In the genomic region with DNA sequence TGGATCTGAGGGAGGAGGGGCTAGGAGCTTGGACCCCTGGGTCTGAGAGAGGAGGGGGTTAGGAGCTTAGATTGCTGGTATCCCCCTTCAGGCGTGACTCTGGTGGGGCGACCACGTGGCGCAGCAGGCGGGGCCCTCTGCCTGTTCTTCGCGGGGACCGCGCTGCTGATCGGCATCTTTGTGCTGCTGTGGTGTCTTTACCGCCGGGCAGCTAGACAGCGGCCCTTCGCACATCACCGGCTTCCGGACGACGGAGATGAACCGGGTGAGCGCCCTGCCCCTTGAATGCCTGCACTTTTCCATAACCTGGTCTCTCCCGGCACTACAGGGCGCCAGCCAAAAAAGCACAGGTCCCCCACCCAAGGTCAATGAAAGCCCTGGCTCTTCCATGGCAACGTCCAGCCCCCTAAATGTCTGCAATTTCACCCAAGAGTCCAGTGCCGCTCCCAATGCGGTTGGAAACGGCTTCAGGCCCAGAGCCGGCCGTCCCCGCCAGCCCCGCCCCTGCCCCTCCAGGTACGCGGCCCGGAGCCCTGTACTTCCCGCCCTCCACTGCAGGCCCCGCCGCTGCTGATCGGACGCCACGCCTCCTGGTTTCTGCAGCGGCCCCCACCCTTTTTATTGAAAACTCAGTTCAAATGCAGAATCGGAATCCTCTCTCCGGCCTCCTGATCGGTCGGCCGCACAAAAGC, we compare ENCODE assay signal across 9 cellular contexts. TPM values are rescaled to one million over a fixed set of nuclear protein-coding genes. Genes with fewer than 3 reads are reported as not detected.
DNase-seq lines count a peak whose midpoint lies in the region; ATAC-seq and TF ChIP-seq lines count a peak whose summit lies in the region.
"Had no signal": no experiment of that assay in that cellular context is flagged by ENCODE, and none has a peak within 500 bp of the region (broad histone marks: within the 10 kb centered on the region; RNA-seq: fewer than 3 reads in every experiment).

No MANE protein-coding gene starts in this region.

- H3K4me1 ChIP-seq in Caco-2 (peaks cover 22% of the 10 kb centered on the region), IMR-90 (ENCODE audit: control insufficient read depth, insufficient read depth, low read length) (no peaks in the 10 kb centered on the region)

- POLR2A ChIA-PET in Caco-2 (lab: Charles Lee), result no interaction called here
- POLR2A ChIA-PET in IMR-90 (lab: Charles Lee; ENCODE audit: unreplicated experiment), result no interaction called here

- H3K27me3 ChIP-seq in Caco-2 (replicated peaks; ENCODE audit: control insufficient read depth, insufficient read depth, low read length) (no peaks in the 10 kb centered on the region; the same call in 1 of the 2 replicates), IMR-90 (ENCODE audit: control insufficient read depth, insufficient read depth, low read length) (peaks cover 94% of the 10 kb centered on the region)

- H4K20me1 ChIP-seq in IMR-90 (ENCODE audit: insufficient read depth, low read length), result no peaks in the 10 kb centered on the region

- WGBS in IMR-90 (ENCODE audit: extremely low coverage in 2 of 2, insufficient read length in 1 of 2), 2 experiments, result 6% methylated on average over 20 of the region's 45 CpGs; no CpG with 5 or more reads in 1 of the 2 experiments

- dilution Hi-C loops in IMR-90 (cut with HindIII; ENCODE audit: low sequenced_read_pairs, unreplicated experiment), result no loop called here

- in situ Hi-C loops in IMR-90 (cut with MboI; ENCODE audit: low sequenced_read_pairs), result no loop called here

- H2BK20ac ChIP-seq in IMR-90 (ENCODE audit: low read depth, low read length), result no peak overlapping the region

- H3K9ac ChIP-seq in IMR-90 (ENCODE audit: low read depth, low read length), result no peak overlapping the region

- no peak overlapping the region for H2AK9ac ChIP-seq in IMR-90 (replicated peaks; ENCODE audit: low read depth, low read length, poor library complexity)

- H3K9me3 Mint-ChIP-seq in Caco-2 (ENCODE audit: unreplicated experiment) (no peaks in the 10 kb centered on the region), mesothelial cell of epicardium (no peaks in the 10 kb centered on the region)
- H3K9me3 Mint-ChIP-seq in activated naive CD4-positive, alpha-beta T cell treated with anti-CD3 and anti-CD28 coated beads, Interleukin-2, amount 50 U/mL, for 24 hours, result no peaks in the 10 kb centered on the region

- H3K4ac ChIP-seq in IMR-90 (ENCODE audit: low read depth, low read length), result no peak overlapping the region

- BruUV-seq in Caco-2 (replicated peaks; lab: Mats Ljungman, UMichigan), result no TSS peak
- no TSS peak for BruUV-seq in IMR-90 (replicated peaks; lab: Mats Ljungman, UMichigan)

- H4K8ac ChIP-seq in IMR-90 (ENCODE audit: low read depth in 2 of 2, low read length in 2 of 2), result no peak overlapping the region

- H2AK5ac ChIP-seq in IMR-90 (ENCODE audit: low read depth, low read length), result no peak overlapping the region

- H4K91ac ChIP-seq in IMR-90 (ENCODE audit: insufficient read depth, low read depth, low read length), result no peak overlapping the region

- H3K4me3 Mint-ChIP-seq in Caco-2 (ENCODE audit: unreplicated experiment) (peak overlapping the region; percentile 64), mesothelial cell of epicardium (peak overlapping the region; percentile 59)
- peak overlapping the region; percentile 65 for H3K4me3 Mint-ChIP-seq in activated naive CD4-positive, alpha-beta T cell treated with anti-CD3 and anti-CD28 coated beads, Interleukin-2, amount 50 U/mL, for 24 hours

- peak overlapping the region; percentile 23 for H3K4me3 ChIP-seq in Caco-2 (ENCODE audit: low read depth, low read length)
- no peak overlapping the region for H3K4me3 ChIP-seq in IMR-90 (ENCODE audit: insufficient read depth, low read depth, low read length)

- H3K56ac ChIP-seq in IMR-90 (ENCODE audit: extremely low read depth, insufficient read depth, low read length), result no peak overlapping the region

- DNase-seq in Caco-2, result peak in 1 of 2 experiments; percentile 62
- DNase-seq in IMR-90, result no peak
- peak in 1 of 2 experiments; percentile 51 for DNase-seq in mesothelial cell of epicardium (ENCODE audit: low spot score in 2 of 2, unreplicated experiment in 2 of 2)
- no peak for DNase-seq in DMS114 treated with DMSO at 0.1 percent for 48 hours (lab: John Stamatoyannopoulos, UW; ENCODE audit: unreplicated experiment)
- no peak for DNase-seq in NCI-H1930 (lab: John Stamatoyannopoulos, UW)
- DNase-seq in UCSD-AML1 (lab: John Stamatoyannopoulos, UW; ENCODE audit: unreplicated experiment), result no peak
- DNase-seq: left cardiac atrium had no signal

- no peaks in the 10 kb centered on the region for H3K9me1 ChIP-seq in IMR-90 (ENCODE audit: insufficient read depth, low read length)

- no peak overlapping the region for H3K27ac ChIP-seq in IMR-90 (ENCODE audit: insufficient read depth, low read length)

- H3K36me3 Mint-ChIP-seq in Caco-2 (ENCODE audit: insufficient read depth, unreplicated experiment), result no peaks in the 10 kb centered on the region
- peaks cover 2% of the 10 kb centered on the region for H3K36me3 Mint-ChIP-seq in activated naive CD4-positive, alpha-beta T cell treated with anti-CD3 and anti-CD28 coated beads, Interleukin-2, amount 50 U/mL, for 24 hours
- H3K36me3 Mint-ChIP-seq in mesothelial cell of epicardium, result peaks cover 3% of the 10 kb centered on the region

- H3K4me1 Mint-ChIP-seq in Caco-2 (ENCODE audit: low read depth, unreplicated experiment) (peaks cover 25% of the 10 kb centered on the region), mesothelial cell of epicardium (peaks cover 20% of the 10 kb centered on the region)
- H3K4me1 Mint-ChIP-seq in activated naive CD4-positive, alpha-beta T cell treated with anti-CD3 and anti-CD28 coated beads, Interleukin-2, amount 50 U/mL, for 24 hours, result peaks cover 54% of the 10 kb centered on the region

- H3K27me3 Mint-ChIP-seq in Caco-2 (ENCODE audit: insufficient read depth, unreplicated experiment) (peaks cover 37% of the 10 kb centered on the region), mesothelial cell of epicardium (ENCODE audit: low read depth) (peaks cover 97% of the 10 kb centered on the region)
- peaks cover 65% of the 10 kb centered on the region for H3K27me3 Mint-ChIP-seq in activated naive CD4-positive, alpha-beta T cell treated with anti-CD3 and anti-CD28 coated beads, Interleukin-2, amount 50 U/mL, for 24 hours

- H3K27ac Mint-ChIP-seq in Caco-2 (ENCODE audit: unreplicated experiment) (no peak overlapping the region), mesothelial cell of epicardium (no peak overlapping the region)
- H3K27ac Mint-ChIP-seq in activated naive CD4-positive, alpha-beta T cell treated with anti-CD3 and anti-CD28 coated beads, Interleukin-2, amount 50 U/mL, for 24 hours, result no peak overlapping the region

- CTCF ChIA-PET in Caco-2 (lab: Charles Lee), result no interaction called here
- CTCF ChIA-PET in IMR-90 (lab: Yijun Ruan, JAX), result no interaction called here

- H3K14ac ChIP-seq in IMR-90 (replicated peaks; ENCODE audit: low read depth, low read length), result no peak overlapping the region

- no peak overlapping the region; the same call in 1 of the 2 replicates for H3K4me2 ChIP-seq in IMR-90 (ENCODE audit: low read depth, low read length)

- TF ChIP-seq RAD21 in IMR-90 (IDR thresholded peaks at IDR 0.05; ENCODE audit: low read length), result no peak

- H2BK15ac ChIP-seq in IMR-90 (ENCODE audit: low read depth, low read length), result no peak overlapping the region

- H4K5ac ChIP-seq in IMR-90 (ENCODE audit: low read depth, low read length), result no peak overlapping the region

- TF ChIP-seq POLR2A in IMR-90 (IDR thresholded peaks at IDR 0.05; ENCODE audit: low read depth, low read length), result no peak

- no peak overlapping the region for H3K18ac ChIP-seq in IMR-90 (ENCODE audit: low read depth, low read length)

- H3K23ac ChIP-seq in IMR-90 (ENCODE audit: low read depth, low read length), result no peak overlapping the region

- intact Hi-C loops in Caco-2 (cut with micrococcal nuclease; ENCODE audit: unreplicated experiment), result no loop called here
- intact Hi-C loops in IMR-90 (cut with micrococcal nuclease), result no loop called here

- H3K79me1 ChIP-seq in IMR-90 (ENCODE audit: low read depth in 1 of 2, low read length in 2 of 2), result no peaks in the 10 kb centered on the region

- H2BK5ac ChIP-seq in IMR-90 (ENCODE audit: low read depth, low read length, poor library complexity, severe bottlenecking), result no peak overlapping the region

- peak overlapping the region; percentile 46 for H2AFZ ChIP-seq in IMR-90 (replicated peaks; ENCODE audit: low read length, poor library complexity)

- no peaks in the 10 kb centered on the region for H3K9me3 ChIP-seq in Caco-2
- H3K9me3 ChIP-seq in IMR-90 (ENCODE audit: control insufficient read depth, insufficient read depth, low read length), result peaks cover 15% of the 10 kb centered on the region

- H3K36me3 ChIP-seq in Caco-2 (ENCODE audit: control insufficient read depth, insufficient read depth, low read length) (no peaks in the 10 kb centered on the region), IMR-90 (ENCODE audit: control insufficient read depth, insufficient read depth, low read length) (no peaks in the 10 kb centered on the region)

- no peak overlapping the region for H2BK120ac ChIP-seq in IMR-90 (ENCODE audit: low read depth, low read length)

- no peak for TF ChIP-seq CTCF in Caco-2 (IDR thresholded peaks at IDR 0.05; ENCODE audit: insufficient read depth in 1 of 2, low read depth in 1 of 2, low read length in 1 of 2, severe bottlenecking in 1 of 2, unreplicated experiment in 1 of 2)
- no peak for TF ChIP-seq CTCF in IMR-90 (conservative IDR thresholded peaks at IDR 0.05; ENCODE audit: low read depth, low read length)
- TF ChIP-seq CTCF in mesothelial cell of epicardium (IDR thresholded peaks at IDR 0.05; ENCODE audit: unreplicated experiment), result no peak

- ATAC-seq in IMR-90 (ENCODE audit: low read depth) (peak; percentile 47; the same call in 1 of the 2 replicates), GM21825 (IDR thresholded peaks at IDR 0.05; ENCODE audit: unreplicated experiment) (no peak)

RNA-seq across cellular contexts. Expression of a gene that starts 2.8 kb away (rescaled TPM):
- total RNA-seq in Caco-2 (2022) (0.25 TPM in 1 of 2 replicates, not detected in the other), IMR-90 (2012; rRNA removed) (not detected in 2 replicates), mesothelial cell of epicardium (not detected in 3 replicates)
- not detected in 2 replicates for polyA plus RNA-seq in IMR-90 (2012; rRNA removed)
- not detected in 2 replicates for polyA plus RNA-seq in IMR-90 (2012; cell fraction: cytosol; rRNA removed)
- not detected in 2 replicates for polyA plus RNA-seq in IMR-90 (2012; cell fraction: nucleus; rRNA removed; ENCODE audit: low replicate concordance)
- total RNA-seq: left cardiac atrium had no signal

RNA-seq across cellular contexts. Expression of a gene that starts 4.8 kb away (rescaled TPM):
- total RNA-seq in Caco-2 (2022), result not detected in 2 replicates
- not detected in 2 replicates for total RNA-seq in IMR-90 (2012; rRNA removed)
- polyA plus RNA-seq in IMR-90 (2012; rRNA removed), result not detected in 2 replicates
- not detected in 2 replicates for polyA plus RNA-seq in IMR-90 (2012; cell fraction: cytosol; rRNA removed)
- not detected in 2 replicates for polyA plus RNA-seq in IMR-90 (2012; cell fraction: nucleus; rRNA removed; ENCODE audit: low replicate concordance)
- total RNA-seq in mesothelial cell of epicardium, result not detected in 3 replicates
- total RNA-seq: left cardiac atrium had no signal

RNA-seq across cellular contexts. Expression of a gene that starts 13.3 kb away (rescaled TPM):
- total RNA-seq in Caco-2 (2022), result 0.21 and 0.36 TPM in 2 replicates
- not detected in 2 replicates for total RNA-seq in IMR-90 (2012; rRNA removed)
- 0.03 TPM in 1 of 2 replicates, not detected in the other for polyA plus RNA-seq in IMR-90 (2012; rRNA removed)
- 0.04 TPM in 1 of 2 replicates, not detected in the other for polyA plus RNA-seq in IMR-90 (2012; cell fraction: cytosol; rRNA removed)
- 0.21 and 0.24 TPM in 2 replicates for polyA plus RNA-seq in IMR-90 (2012; cell fraction: nucleus; rRNA removed; ENCODE audit: low replicate concordance)
- 0.34 to 0.45 TPM (median 0.35 TPM) in 3 replicates for total RNA-seq in mesothelial cell of epicardium

RNA-seq across cellular contexts. Expression of a gene that starts 23.6 kb away (rescaled TPM):
- 150 and 167 TPM in 2 replicates for total RNA-seq in Caco-2 (2022)
- 122 and 125 TPM in 2 replicates for total RNA-seq in IMR-90 (2012; rRNA removed)
- 76.8 and 77.9 TPM in 2 replicates for polyA plus RNA-seq in IMR-90 (2012; rRNA removed)
- 69.5 and 71.7 TPM in 2 replicates for polyA plus RNA-seq in IMR-90 (2012; cell fraction: cytosol; rRNA removed)
- 123 and 140 TPM in 2 replicates for polyA plus RNA-seq in IMR-90 (2012; cell fraction: nucleus; rRNA removed; ENCODE audit: low replicate concordance)
- 83.6 to 84.6 TPM (median 83.7 TPM) in 3 replicates for total RNA-seq in mesothelial cell of epicardium

RNA-seq across cellular contexts. Expression of a gene that starts 25.0 kb away (rescaled TPM):
- 42.1 and 45.0 TPM in 2 replicates for total RNA-seq in Caco-2 (2022)
- 10.4 and 11.4 TPM in 2 replicates for total RNA-seq in IMR-90 (2012; rRNA removed)
- 12.1 and 12.9 TPM in 2 replicates for polyA plus RNA-seq in IMR-90 (2012; rRNA removed)
- 8.5 and 12.7 TPM in 2 replicates for polyA plus RNA-seq in IMR-90 (2012; cell fraction: cytosol; rRNA removed)
- polyA plus RNA-seq in IMR-90 (2012; cell fraction: nucleus; rRNA removed; ENCODE audit: low replicate concordance), result 15.2 and 58.9 TPM in 2 replicates
- total RNA-seq in mesothelial cell of epicardium, result 21.4 to 25.6 TPM (median 24.4 TPM) in 3 replicates
